Comparison of ENCODE assay signal across 8 cellular contexts in genomic region chr7:72493850-72494661, GRCh38.
DNase-seq lines count a peak whose midpoint lies in the region; ATAC-seq and TF ChIP-seq lines count a peak whose summit lies in the region.

No MANE protein-coding gene starts in this region.

- H3K4me3 ChIP-seq in HCT116 (replicated peaks in 1 of 2; ENCODE audit: low read depth in 1 of 2, low read length in 2 of 2), result no peak overlapping the region
- H3K4me3 ChIP-seq in fibroblast of lung (replicated peaks in 1 of 4; ENCODE audit: control extremely low read depth in 1 of 4, insufficient read depth in 1 of 4, low read depth in 3 of 4, low read length in 4 of 4), result no peak overlapping the region
- H3K4me3 ChIP-seq in upper lobe of left lung, result no peak overlapping the region

- peaks cover 12% of the 10 kb centered on the region for H3K9me3 Mint-ChIP-seq in nephron

- H2AFZ ChIP-seq in HCT116 (ENCODE audit: low read depth, low read length, poor library complexity, severe bottlenecking), result no peak overlapping the region
- no peak overlapping the region for H2AFZ ChIP-seq in fibroblast of lung (ENCODE audit: low read length)

- peaks cover 3% of the 10 kb centered on the region for H3K36me3 Mint-ChIP-seq in nephron (ENCODE audit: low read depth)

- H3K79me2 ChIP-seq in HCT116 (ENCODE audit: insufficient read depth, low read length), result no peaks in the 10 kb centered on the region
- no peaks in the 10 kb centered on the region for H3K79me2 ChIP-seq in fibroblast of lung (ENCODE audit: control insufficient read depth, insufficient read depth, low read length)

- DNase-seq in COR-L47 (lab: John Stamatoyannopoulos, UW), result peak; percentile 41
- DNase-seq in HCT116 (ENCODE audit: low read depth, low spot score), result peak; percentile 51
- peak; percentile 21 for DNase-seq in NCI-H526 treated with DMSO at 0.1 percent for 48 hours (lab: John Stamatoyannopoulos, UW)
- DNase-seq in activated CD8-positive, alpha-beta memory T cell treated with anti-CD3 and anti-CD28 coated beads for 48 hours (ENCODE audit: low read depth in 2 of 3, low spot score in 2 of 3), result peak in 2 of 3 experiments; percentile 24 to 37
- DNase-seq in fibroblast of lung (ENCODE audit: low read depth in 2 of 2), result peak; percentile 25 to 34
- peak; percentile 45 to 51 for DNase-seq in upper lobe of left lung

- no peak overlapping the region for H3K27ac ChIP-seq in HCT116 (ENCODE audit: low read depth, low read length)
- H3K27ac ChIP-seq in fibroblast of lung (ENCODE audit: insufficient read depth, low read length), result no peak overlapping the region
- no peak overlapping the region for H3K27ac ChIP-seq in upper lobe of left lung

- RAD21 ChIA-PET in HCT116 (lab: Charles Lee; ENCODE audit: low non-redundant PET in 1 of 2, low total read pairs in 2 of 2, uncharacterized antibody in 2 of 2, unreplicated experiment in 2 of 2), result no interaction called here

- peaks cover 18% of the 10 kb centered on the region for H3K27me3 Mint-ChIP-seq in nephron (ENCODE audit: low read depth)

- no peaks in the 10 kb centered on the region for H3K9me2 ChIP-seq in HCT116 (ENCODE audit: insufficient read depth)

- ATAC-seq in HCT116 (peak; percentile 83), upper lobe of left lung (ENCODE audit: low FRiP score in 2 of 2) (peak in 1 of 2 donors; percentile 69), HG03439 (IDR thresholded peaks at IDR 0.05; ENCODE audit: unreplicated experiment) (no peak)

- WGBS in upper lobe of left lung, 2 donors, result 46 to 54% methylated on average over 15 to 17 of the region's 17 CpGs

- H3K9ac ChIP-seq in HCT116 (ENCODE audit: low read length) (no peak overlapping the region), fibroblast of lung (ENCODE audit: insufficient read depth, low read length) (no peak overlapping the region)

- H3K4me3 Mint-ChIP-seq in nephron, result no peak overlapping the region

- H3K27me3 ChIP-seq in HCT116 (ENCODE audit: insufficient read depth, low read length) (no peaks in the 10 kb centered on the region), fibroblast of lung (ENCODE audit: control insufficient read depth, insufficient read depth, low read length) (no peaks in the 10 kb centered on the region), upper lobe of left lung (no peaks in the 10 kb centered on the region)

- H3K4me2 ChIP-seq in HCT116 (ENCODE audit: low read length), result 0 out of 2 replicates have a peak overlapping the region, but pooled peaks have one; percentile 36
- no peak overlapping the region for H3K4me2 ChIP-seq in fibroblast of lung (ENCODE audit: extremely low read depth, insufficient read depth, low read length)

- TF ChIP-seq POLR2A in HCT116 (IDR thresholded peaks at IDR 0.05; ENCODE audit: borderline replicate concordance, extremely low read depth, insufficient read depth, insufficient read length) (no peak), upper lobe of left lung (IDR thresholded peaks at IDR 0.05) (no peak)

- BruUV-seq in HCT116 (replicated peaks; lab: Mats Ljungman, UMichigan), result no TSS peak

- POLR2A ChIA-PET in HCT116 (lab: Charles Lee), result no interaction called here

- no peaks in the 10 kb centered on the region for H3K4me1 Mint-ChIP-seq in nephron

- H3K4me1 ChIP-seq in HCT116 (ENCODE audit: control insufficient read depth in 1 of 2, insufficient read depth in 2 of 2, low read length in 2 of 2), result no peaks in the 10 kb centered on the region
- no peaks in the 10 kb centered on the region for H3K4me1 ChIP-seq in fibroblast of lung (ENCODE audit: control insufficient read depth, extremely low read depth, insufficient read depth, low read length)
- no peaks in the 10 kb centered on the region for H3K4me1 ChIP-seq in upper lobe of left lung

- no peaks in the 10 kb centered on the region for H3K36me3 ChIP-seq in HCT116 (ENCODE audit: control insufficient read depth in 1 of 2, insufficient read depth in 2 of 2, low read length in 2 of 2)
- no peaks in the 10 kb centered on the region for H3K36me3 ChIP-seq in fibroblast of lung (ENCODE audit: control insufficient read depth, insufficient read depth, low read length)
- no peaks in the 10 kb centered on the region for H3K36me3 ChIP-seq in upper lobe of left lung

- TF ChIP-seq CTCF in HCT116 (IDR thresholded peaks at IDR 0.05 in 2 of 3, conservative IDR thresholded peaks at IDR 0.05 in 1 of 3; ENCODE audit: borderline replicate concordance in 1 of 3, insufficient read depth in 1 of 3, low read depth in 2 of 3, low read length in 2 of 3), result peak in 2 of 3 experiments; percentile 70 to 81; a peak in 4 of 6 replicates
- TF ChIP-seq CTCF in fibroblast of lung (conservative IDR thresholded peaks at IDR 0.05 in 1 of 2, IDR thresholded peaks at IDR 0.05 in 1 of 2; ENCODE audit: low read depth in 1 of 2, low read length in 2 of 2), result peak; percentile 22 to 59
- TF ChIP-seq CTCF in nephron (IDR thresholded peaks at IDR 0.05; ENCODE audit: unreplicated experiment in 3 of 3), result peak; percentile 68 to 76 (median 72)
- peak; percentile 24 to 47 (median 38) for TF ChIP-seq CTCF in upper lobe of left lung (IDR thresholded peaks at IDR 0.05)

- CTCF ChIA-PET in HCT116 (lab: Charles Lee), result interaction anchor here (0.7 to 2.1 kb wide), 8 partner anchors 9 to 88 kb away, joined by 3 to 13 read pairs (median 3); no protein-coding TSS in a partner anchor

- H4K20me1 ChIP-seq in HCT116 (ENCODE audit: insufficient read depth), result no peaks in the 10 kb centered on the region
- H4K20me1 ChIP-seq in fibroblast of lung (ENCODE audit: control insufficient read depth, extremely low read depth, insufficient read depth, low read length), result no peaks in the 10 kb centered on the region

- TF ChIP-seq RAD21 in HCT116 (IDR thresholded peaks at IDR 0.05; ENCODE audit: low read depth), result peak; percentile 46; the same call in 1 of the 2 replicates

- no peak for TF ChIP-seq EP300 in upper lobe of left lung (IDR thresholded peaks at IDR 0.05)

- no peak overlapping the region for H3K27ac Mint-ChIP-seq in nephron

- no peaks in the 10 kb centered on the region; a peak in 1 of 4 replicates for H3K9me3 ChIP-seq in HCT116 (ENCODE audit: control insufficient read depth in 1 of 2, insufficient read depth in 1 of 2, low read depth in 1 of 2, low read length in 2 of 2)
- H3K9me3 ChIP-seq in fibroblast of lung (ENCODE audit: control insufficient read depth, insufficient read depth, low read depth, low read length), result no peaks in the 10 kb centered on the region
- peaks cover 5 to 13% (median 9%) of the 10 kb centered on the region in 4 donors for H3K9me3 ChIP-seq in upper lobe of left lung

- intact Hi-C loops in HCT116 (cut with micrococcal nuclease), result loop anchor here (5.0 to 10.0 kb wide), 2 partner anchors 1637 to 1669 kb away; no protein-coding TSS in a partner anchor

TF ChIP-seq in HCT116, 20 proteins besides CTCF, POLR2A, EP300 and RAD21 (continues in another document):
- TF ChIP-seq CEBPB (IDR thresholded peaks at IDR 0.05; ENCODE audit: low read depth) (no peak), ATF3 (IDR thresholded peaks at IDR 0.05) (no peak), ZNF274 (IDR thresholded peaks at IDR 0.05; ENCODE audit: low read depth, low read length) (no peak), POLR2AphosphoS5 (IDR thresholded peaks at IDR 0.05; ENCODE audit: low read depth, low read length) (no peak), FOSL1 (IDR thresholded peaks at IDR 0.05; ENCODE audit: low read depth) (no peak), YY1 (IDR thresholded peaks at IDR 0.05; ENCODE audit: extremely low read depth, insufficient replicate concordance, low read depth, low read length) (no peak), SRF (IDR thresholded peaks at IDR 0.05; ENCODE audit: low read depth) (no peak), ELF1 (IDR thresholded peaks at IDR 0.05; ENCODE audit: borderline replicate concordance, low read depth) (no peak), REST (IDR thresholded peaks at IDR 0.05; ENCODE audit: low read depth) (no peak), CBX3 (IDR thresholded peaks at IDR 0.05; ENCODE audit: low read depth) (no peak), JUND (IDR thresholded peaks at IDR 0.05) (no peak)
